ENCODE assay signal across 16 cellular contexts in the genomic region with DNA sequence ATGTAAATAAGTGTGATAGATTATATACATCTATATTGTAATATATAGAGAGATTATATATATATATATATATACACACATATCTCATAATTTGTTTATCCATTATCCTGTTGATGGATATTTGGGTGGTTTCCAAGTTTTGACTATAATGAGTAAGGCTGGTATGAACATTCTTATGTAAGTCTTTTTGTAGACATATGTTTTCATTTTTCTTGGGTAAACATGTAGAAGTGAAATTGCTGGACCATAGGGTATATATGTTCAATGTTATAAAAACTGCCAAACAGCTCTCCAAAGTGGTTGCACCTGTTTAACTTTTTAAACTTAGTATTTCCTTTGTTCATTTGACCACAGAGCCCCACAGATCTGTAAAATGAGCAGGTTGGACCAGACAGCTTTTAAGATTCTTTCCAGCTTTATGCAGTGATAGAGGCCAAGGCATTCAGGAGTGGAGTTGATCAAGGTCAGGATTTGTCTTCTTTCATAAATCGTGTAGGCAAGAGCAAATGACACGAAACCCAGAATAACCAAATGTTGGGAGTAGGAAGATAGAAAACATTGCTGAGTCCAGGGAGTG.
"Had no signal": no experiment of that assay in that cellular context is flagged by ENCODE, and none has a peak within 500 bp of the region (broad histone marks: within the 10 kb centered on the region; RNA-seq: fewer than 3 reads in every experiment).

No MANE protein-coding gene starts in this region.

- H3K4me3 Mint-ChIP-seq: activated naive CD8-positive, alpha-beta T cell; central memory CD8-positive, alpha-beta T cell; natural killer cell had no signal

- DNase-seq: activated CD4-positive, alpha-beta T cell treated with anti-CD3 and anti-CD28 coated beads for 1 hour; activated CD4-positive, alpha-beta T cell treated with anti-CD3 and anti-CD28 coated beads, Interleukin-2, amount 50 U/mL, for 1 hour; activated T-cell treated with anti-CD3 and anti-CD28 coated beads, Interleukin-2, amount 50 U/mL, for 1 hour; colonic mucosa; foreskin keratinocyte; lower lobe of right lung; natural killer cell; stimulated activated CD4-positive, alpha-beta T cell treated with anti-CD3 and anti-CD28 coated beads, Interleukin-2, amount 100 ng/mL, for 48 hours; stimulated activated CD8-positive, alpha-beta memory T cell treated with anti-CD3 and anti-CD28 coated beads, Interleukin-4, amount 100 ng/mL, for 48 hours; stimulated activated naive CD8-positive, alpha-beta T cell treated with anti-CD3 and anti-CD28 coated beads, Interleukin-15, Interleukin-2, amounts not matched to agents 100 U/mL and 50 U/mL, for 24 hours; T-helper 1 cell; upper lobe of right lung had no signal

- H3K36me3 ChIP-seq: colonic mucosa, lower lobe of right lung, upper lobe of right lung had no signal

- H3K27me3 Mint-ChIP-seq: activated naive CD8-positive, alpha-beta T cell; central memory CD8-positive, alpha-beta T cell; progenitor cell of endocrine pancreas had no signal

- H3K27ac Mint-ChIP-seq: activated naive CD8-positive, alpha-beta T cell; natural killer cell; progenitor cell of endocrine pancreas had no signal

- H3K27me3 ChIP-seq: colonic mucosa, foreskin keratinocyte, upper lobe of right lung had no signal

- H3K9me3 ChIP-seq: colonic mucosa, lower lobe of right lung, upper lobe of right lung had no signal

- H3K36me3 Mint-ChIP-seq: activated naive CD8-positive, alpha-beta T cell; natural killer cell had no signal

- H3K9me3 Mint-ChIP-seq: central memory CD8-positive, alpha-beta T cell; natural killer cell had no signal

- H3K4me3 ChIP-seq: colonic mucosa, lower lobe of right lung, upper lobe of right lung had no signal

- ATAC-seq: foreskin keratinocyte; left lobe of liver; lower lobe of right lung; natural killer cell; stimulated activated naive CD8-positive, alpha-beta T cell treated with anti-CD3 and anti-CD28 coated beads, Interleukin-15, Interleukin-2, amounts not matched to agents 100 U/mL and 50 U/mL, for 24 hours; upper lobe of right lung had no signal

- H3K4me1 ChIP-seq: colonic mucosa, foreskin keratinocyte, lower lobe of right lung, upper lobe of right lung had no signal

- H3K27ac ChIP-seq: colonic mucosa, foreskin keratinocyte, lower lobe of right lung, upper lobe of right lung had no signal
